ENCODE assay signal across 14 cellular contexts in the genomic region with DNA sequence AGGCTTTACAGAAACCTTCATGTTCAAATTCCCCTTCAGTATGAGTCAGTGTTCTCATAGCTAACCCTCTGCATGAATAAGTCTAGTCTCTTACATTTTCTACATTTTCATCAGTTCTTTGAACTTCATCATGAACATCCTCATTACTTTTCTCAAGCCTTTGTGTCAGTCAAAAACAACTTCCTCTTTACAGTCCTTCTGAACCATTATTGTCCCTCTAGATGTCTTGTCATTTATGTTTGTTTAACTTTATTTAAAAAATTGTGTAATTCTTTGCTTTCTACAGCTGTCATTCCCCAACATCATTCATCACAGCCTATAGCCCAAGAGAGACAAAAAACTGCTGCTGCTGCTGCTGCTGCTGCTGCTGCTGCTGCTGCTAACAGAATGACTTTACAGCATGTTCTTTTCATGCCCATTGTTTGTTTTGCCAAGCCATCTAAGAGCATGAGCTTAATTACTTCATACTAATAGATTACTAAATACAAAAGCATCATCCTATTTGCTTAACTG.
A peak's percentile ranks its signal among the peaks of the same experiment; 100 is the strongest.
DNase-seq lines count a peak whose midpoint lies in the region; ATAC-seq and TF ChIP-seq lines count a peak whose summit lies in the region.
"Had no signal": no experiment of that assay in that cellular context is flagged by ENCODE, and none has a peak within 500 bp of the region (broad histone marks: within the 10 kb centered on the region; RNA-seq: fewer than 3 reads in every experiment).

No MANE protein-coding gene starts in this region.

- POLR2A ChIA-PET in AG04450 (lab: Yijun Ruan, JAX), result interaction anchor here (0.9 to 1.0 kb wide), 2 partner anchors 13 to 19 kb away, joined by 4 read pairs; no protein-coding TSS in a partner anchor

- no peaks in the 10 kb centered on the region for H3K9me3 Mint-ChIP-seq in nephron progenitor cell

- no peak overlapping the region for H3K4me3 Mint-ChIP-seq in nephron progenitor cell

- H3K4me3 ChIP-seq in AG04450 (ENCODE audit: low read depth, low read length) (no peak overlapping the region), GM23248 (peak overlapping the region; percentile 21; the same call in 1 of the 2 replicates), colonic mucosa (no peak overlapping the region)
- H3K4me3 ChIP-seq: hepatocyte, smooth muscle cell had no signal

- no peaks in the 10 kb centered on the region for H3K9me3 ChIP-seq in AG04450 (ENCODE audit: control insufficient read depth, insufficient read depth, low read length)
- H3K9me3 ChIP-seq in GM23248 (ENCODE audit: low read depth), result no peaks in the 10 kb centered on the region
- H3K9me3 ChIP-seq in colonic mucosa, result no peaks in the 10 kb centered on the region

- DNase-seq in AG04450 (ENCODE audit: low read depth, low spot score), result peak; percentile 27
- peak; percentile 71 for DNase-seq in GM23248
- DNase-seq in SHP77 (lab: John Stamatoyannopoulos, UW), result peak; percentile 10 to 19
- peak; percentile 64 for DNase-seq in fibroblast of peridontal ligament (ENCODE audit: extremely low read depth)
- no peak for DNase-seq in NCI-H345 (lab: John Stamatoyannopoulos, UW)
- DNase-seq in colonic mucosa, result no peak
- DNase-seq in nephron progenitor cell, result no peak
- DNase-seq: activated CD4-positive, alpha-beta T cell treated with anti-CD3 and anti-CD28 coated beads for 1 hour; activated effector memory CD4-positive, alpha-beta T cell treated with Interleukin-2 at 50 U/mL for 16 hours; cortex of kidney had no signal

- CTCF ChIA-PET in AG04450 (lab: Charles Lee), result interaction anchor here (1.3 to 1.8 kb wide), 3 partner anchors 37 to 70 kb away, joined by 3 to 6 read pairs (median 4); no protein-coding TSS in a partner anchor

- H3K27ac ChIP-seq in AG04450 (ENCODE audit: low read depth, low read length) (no peak overlapping the region), GM23248 (peak overlapping the region; percentile 54), colonic mucosa (no peak overlapping the region)
- H3K27ac ChIP-seq: C4-2B, hepatocyte had no signal

- H3K27me3 ChIP-seq in AG04450 (ENCODE audit: control insufficient read depth, insufficient read depth, low read length) (no peaks in the 10 kb centered on the region), GM23248 (replicated peaks; ENCODE audit: insufficient read depth) (no peaks in the 10 kb centered on the region), colonic mucosa (no peaks in the 10 kb centered on the region)
- H3K27me3 ChIP-seq: hepatocyte had no signal

- H3K27me3 Mint-ChIP-seq in nephron progenitor cell (ENCODE audit: low read depth, poor library complexity), result peaks cover 6% of the 10 kb centered on the region

- TF ChIP-seq CTCF in AG04450 (IDR thresholded peaks at IDR 0.05; ENCODE audit: low read depth, low read length) (no peak), colonic mucosa (IDR thresholded peaks at IDR 0.05) (no peak), nephron progenitor cell (IDR thresholded peaks at IDR 0.05) (no peak)

- no peaks in the 10 kb centered on the region for H3K4me1 Mint-ChIP-seq in nephron progenitor cell

- H3K4me2 ChIP-seq in GM23248 (ENCODE audit: unreplicated experiment), result peak overlapping the region; percentile 49
- H3K4me2 ChIP-seq: hepatocyte, smooth muscle cell had no signal

- intact Hi-C loops in colonic mucosa (cut with DNase I), result no loop called here

- in situ Hi-C loops in GM23248 (cut with MboI), result no loop called here

- no peak for ATAC-seq in GM18519 (IDR thresholded peaks at IDR 0.05; ENCODE audit: low FRiP score, unreplicated experiment)

- H3K9me2 ChIP-seq in GM23248 (ENCODE audit: insufficient read depth), result no peaks in the 10 kb centered on the region

- no peaks in the 10 kb centered on the region for H3K36me3 Mint-ChIP-seq in nephron progenitor cell (ENCODE audit: low read depth)

- H3K79me2 ChIP-seq in GM23248 (ENCODE audit: insufficient read depth), result no peaks in the 10 kb centered on the region
- H3K79me2 ChIP-seq: hepatocyte had no signal

- H3F3A ChIP-seq in GM23248 (ENCODE audit: insufficient read depth), result peaks cover 24% of the 10 kb centered on the region

- H3K27ac Mint-ChIP-seq in nephron progenitor cell, result no peak overlapping the region

- H4K20me1 ChIP-seq in GM23248 (ENCODE audit: insufficient read depth), result no peaks in the 10 kb centered on the region

- H3K9ac ChIP-seq in GM23248, result no peak overlapping the region
- H3K9ac ChIP-seq in colonic mucosa (ENCODE audit: low read depth in 2 of 2, low read length in 2 of 2), result no peak overlapping the region

- H3K4me1 ChIP-seq in GM23248 (ENCODE audit: insufficient read depth) (peaks cover 18% of the 10 kb centered on the region), colonic mucosa (no peaks in the 10 kb centered on the region)

- H3K36me3 ChIP-seq in GM23248 (ENCODE audit: low read depth), result no peaks in the 10 kb centered on the region
- H3K36me3 ChIP-seq in colonic mucosa, result no peaks in the 10 kb centered on the region

- peak overlapping the region; percentile 1; the same call in 1 of the 2 replicates for H2AFZ ChIP-seq in GM23248
- H2AFZ ChIP-seq: hepatocyte had no signal

Comparison
In these comparisons a context has a peak if more than half of its experiments do, and no peak if none do; other contexts are left out.
1. DNase-seq: peak in AG04450 (single experiment), GM23248 (single experiment), SHP77 (2 of 2) and fibroblast of peridontal ligament (single experiment); none in NCI-H345 (single experiment), colonic mucosa (single experiment) and nephron progenitor cell (single experiment).